8 cellular contexts compared by ENCODE assay signal in genomic region chr11:22626573-22627239, GRCh38. TPM values are rescaled to one million over a fixed set of nuclear protein-coding genes. Genes with fewer than 3 reads are reported as not detected.
DNase-seq lines count a peak whose midpoint lies in the region; ATAC-seq and TF ChIP-seq lines count a peak whose summit lies in the region.

No MANE protein-coding gene starts in this region.

- H3K27me3 ChIP-seq in SK-N-SH (ENCODE audit: insufficient read depth) (no peaks in the 10 kb centered on the region), PC-3 (ENCODE audit: low read length) (no peaks in the 10 kb centered on the region), gastrocnemius medialis (no peaks in the 10 kb centered on the region)

- no peak for TF ChIP-seq RAD21 in SK-N-SH (IDR thresholded peaks at IDR 0.05; ENCODE audit: low read length)

- no peaks in the 10 kb centered on the region; the same call in 1 of the 2 replicates for H4K20me1 ChIP-seq in SK-N-SH (ENCODE audit: insufficient read depth)
- no peaks in the 10 kb centered on the region for H4K20me1 ChIP-seq in PC-3 (ENCODE audit: low read length)

- BruUV-seq in PC-3 (replicated peaks; lab: Mats Ljungman, UMichigan), result no TSS peak

- TF ChIP-seq CTCF in SK-N-SH (IDR thresholded peaks at IDR 0.05) (no peak), PC-3 (conservative IDR thresholded peaks at IDR 0.05; ENCODE audit: low read depth, low read length) (no peak), foreskin fibroblast (IDR thresholded peaks at IDR 0.05; ENCODE audit: low read depth, low read length) (no peak), gastrocnemius medialis (IDR thresholded peaks at IDR 0.05 in 4 of 5, conservative IDR thresholded peaks at IDR 0.05 in 1 of 5) (no peak), lower leg skin (IDR thresholded peaks at IDR 0.05) (no peak)

- H3K4me2 ChIP-seq in SK-N-SH (0 out of 2 replicates have a peak overlapping the region, but pooled peaks have one; percentile 95), PC-3 (ENCODE audit: low read length) (0 out of 2 replicates have a peak overlapping the region, but pooled peaks have one; percentile 91)

- H3K36me3 ChIP-seq in SK-N-SH (replicated peaks in 1 of 2; ENCODE audit: control insufficient read depth in 1 of 2, insufficient read depth in 2 of 2, low read length in 1 of 2) (peaks cover 7 to 21% of the 10 kb centered on the region in 2 experiments), PC-3 (ENCODE audit: low read depth, low read length) (no peaks in the 10 kb centered on the region), gastrocnemius medialis (no peaks in the 10 kb centered on the region)

- in situ Hi-C loops in gastrocnemius medialis (cut with MboI; ENCODE audit: low sequenced_read_pairs in 4 of 4), result no loop called here
- in situ Hi-C loops in KBM-7 (cut with MboI; ENCODE audit: low pct_unique_long_range_greater_than_20kb, low sequenced_read_pairs), result no loop called here

- H3K9ac ChIP-seq in SK-N-SH, result no peak overlapping the region
- no peak overlapping the region for H3K9ac ChIP-seq in PC-3 (ENCODE audit: low read length)

- no peak for TF ChIP-seq POLR2A in gastrocnemius medialis (IDR thresholded peaks at IDR 0.05)
- no peak for TF ChIP-seq POLR2A in lower leg skin (IDR thresholded peaks at IDR 0.05)

- POLR2A ChIA-PET in SK-N-SH (lab: Yijun Ruan, JAX), result interaction anchor here (1.2 kb wide), 1 partner anchor 8 kb away, joined by 3 read pairs; no protein-coding TSS in a partner anchor
- POLR2A ChIA-PET in PC-3 (lab: Charles Lee; ENCODE audit: unreplicated experiment), result no interaction called here

- H3K27ac ChIP-seq in SK-N-SH (ENCODE audit: low read depth in 2 of 2, low read length in 1 of 2) (peak overlapping the region in 1 of 2 experiments; percentile 96; a peak in 2 of 4 replicates), PC-3 (ENCODE audit: low read length) (no peak overlapping the region), gastrocnemius medialis (peak overlapping the region in 3 of 4 donors; percentile 80 to 87 (median 85))

- H2AFZ ChIP-seq in SK-N-SH (ENCODE audit: low read depth), result peak overlapping the region; percentile 99
- H2AFZ ChIP-seq in PC-3 (ENCODE audit: low read length), result 0 out of 2 replicates have a peak overlapping the region, but pooled peaks have one; percentile 91

- H3K79me2 ChIP-seq in SK-N-SH (ENCODE audit: insufficient read depth), result peaks cover 23% of the 10 kb centered on the region
- H3K79me2 ChIP-seq in PC-3 (ENCODE audit: low read length), result peaks cover 11% of the 10 kb centered on the region; the same call in 1 of the 2 replicates

- ATAC-seq in SK-N-SH treated with all-trans-retinoic acid at 6 μM for 48 hours (no peak), PC-3 (no peak), gastrocnemius medialis (no peak), GM19463 (IDR thresholded peaks at IDR 0.05; ENCODE audit: unreplicated experiment) (no peak)

- H3K4me3 ChIP-seq in SK-N-SH (ENCODE audit: low read depth in 2 of 2, low read length in 1 of 2) (peak overlapping the region; percentile 90 to 94; a peak in 3 of 4 replicates), PC-3 (ENCODE audit: low read length) (0 out of 2 replicates have a peak overlapping the region, but pooled peaks have one; percentile 85), foreskin fibroblast (ENCODE audit: low read depth in 1 of 2, low read length in 2 of 2) (peak overlapping the region; percentile 80 to 87), gastrocnemius medialis (peak overlapping the region in 2 of 4 donors; percentile 95 to 98), lower leg skin (ENCODE audit: low read depth, poor library complexity, severe bottlenecking) (no peak overlapping the region)

- DNase-seq in SK-N-SH, result no peak
- no peak for DNase-seq in PC-3
- no peak for DNase-seq in foreskin fibroblast
- DNase-seq in gastrocnemius medialis, result no peak
- no peak for DNase-seq in lower leg skin (ENCODE audit: low spot score in 2 of 2)
- no peak for DNase-seq in KBM-7

- CTCF ChIA-PET in SK-N-SH (lab: Yijun Ruan, JAX), result interaction anchor here (1.0 to 2.0 kb wide), 4 partner anchors 8 to 86 kb away, joined by 3 to 11 read pairs (median 3); partner anchors contain the start of gene GAS2
- CTCF ChIA-PET in PC-3 (lab: Charles Lee), result no interaction called here

- H3F3A ChIP-seq in SK-N-SH (replicated peaks; ENCODE audit: insufficient read depth) (peaks cover 8% of the 10 kb centered on the region), PC-3 (ENCODE audit: low read length, unreplicated experiment) (no peaks in the 10 kb centered on the region)

- 95% methylated on average over 14 of the region's 14 CpGs for WGBS in SK-N-SH (ENCODE audit: low lambda C conversion rate)
- WGBS in lower leg skin, 2 donors, result 94 to 95% methylated on average over 14 of the region's 14 CpGs

- TF ChIP-seq EP300 in SK-N-SH (IDR thresholded peaks at IDR 0.05; ENCODE audit: borderline replicate concordance in 1 of 2, low read depth in 1 of 2, low read length in 1 of 2), result no peak

- H3K4me1 ChIP-seq in SK-N-SH (ENCODE audit: control insufficient read depth in 1 of 2, insufficient read depth in 2 of 2, low read depth in 1 of 2, low read length in 1 of 2), result peaks cover 8 to 11% of the 10 kb centered on the region in 2 experiments; a peak in 3 of 4 replicates
- H3K4me1 ChIP-seq in PC-3 (ENCODE audit: insufficient read depth, low read length), result peaks cover 3% of the 10 kb centered on the region; the same call in 1 of the 2 replicates
- H3K4me1 ChIP-seq in gastrocnemius medialis, result peaks cover 12 to 13% of the 10 kb centered on the region in 2 donors

- H3K9me2 ChIP-seq in SK-N-SH (no peaks in the 10 kb centered on the region; the same call in 1 of the 2 replicates), PC-3 (replicated peaks; ENCODE audit: low read length) (no peaks in the 10 kb centered on the region)

- H3K9me3 ChIP-seq in SK-N-SH (no peaks in the 10 kb centered on the region), PC-3 (ENCODE audit: low read length) (no peaks in the 10 kb centered on the region), gastrocnemius medialis (no peaks in the 10 kb centered on the region)

- intact Hi-C loops in PC-3 (cut with micrococcal nuclease), result no loop called here
- intact Hi-C loops in gastrocnemius medialis (cut with DNase I; ENCODE audit: low total_unique reads), result loop anchor here (5.0 to 10.0 kb wide), 3 partner anchors 41 to 432 kb away; partner anchors contain the start of genes ANO5, GAS2 and SVIP
- intact Hi-C loops in lower leg skin (cut with DNase I; ENCODE audit: low total_unique reads), result no loop called here

TF ChIP-seq in SK-N-SH, 30 proteins besides CTCF, POLR2A, EP300 and RAD21 (continues in another document):
- TF ChIP-seq USF1 (IDR thresholded peaks at IDR 0.05; ENCODE audit: borderline replicate concordance, low read depth), result no peak
- TF ChIP-seq FOXM1 (IDR thresholded peaks at IDR 0.05; ENCODE audit: low read depth), result no peak
- no peak for TF ChIP-seq FOXJ3 (CRISPR knock-in tag; IDR thresholded peaks at IDR 0.05)
- TF ChIP-seq ELF1 (IDR thresholded peaks at IDR 0.05), result no peak
- no peak for TF ChIP-seq PBX3 (IDR thresholded peaks at IDR 0.05)

TF ChIP-seq in SK-N-SH treated with all-trans-retinoic acid at 6 μM for 48 hours, 23 proteins besides CTCF, POLR2A, EP300 and RAD21 (continues in another document):
- TF ChIP-seq TSHZ2 (CRISPR knock-in tag; IDR thresholded peaks at IDR 0.05), result no peak
- TF ChIP-seq ZNF70 (CRISPR knock-in tag; IDR thresholded peaks at IDR 0.05), result no peak
- TF ChIP-seq CSRNP3 (CRISPR knock-in tag; IDR thresholded peaks at IDR 0.05), result no peak

RNA-seq across cellular contexts. Expression of gene FANCF, which starts 1.1 kb away (rescaled TPM):
- polyA plus RNA-seq in SK-N-SH (2012; rRNA removed), result 4.3 and 4.9 TPM in 2 replicates
- 5.3 TPM in 2 replicates for polyA plus RNA-seq in SK-N-SH (2012; cell fraction: cytosol; rRNA removed)
- polyA plus RNA-seq in SK-N-SH (2012; cell fraction: nucleus; rRNA removed), result 2.3 and 2.6 TPM in 2 replicates
- total RNA-seq in PC-3 (2014; rRNA removed), result 5.0 TPM in 2 replicates
- total RNA-seq in gastrocnemius medialis, result 1 to 10 TPM in 3 of 4 donors, under 1 TPM in 1; 0.73 to 2.9 (median 2.1) TPM
- 10 to 100 TPM in 1 of 4 donors, 1 to 10 TPM in 3; 6.6 to 12.6 (median 8.6) TPM for total RNA-seq in lower leg skin

RNA-seq across cellular contexts. Expression of gene GAS2, which starts 39.7 kb away (rescaled TPM):
- 0.68 and 0.72 TPM in 2 replicates for polyA plus RNA-seq in SK-N-SH (2012; rRNA removed)
- polyA plus RNA-seq in SK-N-SH (2012; cell fraction: cytosol; rRNA removed), result 0.68 and 0.76 TPM in 2 replicates
- 0.58 and 0.81 TPM in 2 replicates for polyA plus RNA-seq in SK-N-SH (2012; cell fraction: nucleus; rRNA removed)
- total RNA-seq in PC-3 (2014; rRNA removed) (not detected in 2 replicates), gastrocnemius medialis (1 to 10 TPM; 1.1 to 2.9 (median 2.6) TPM), lower leg skin (1 to 10 TPM in 2 of 4 donors, under 1 TPM in 2; 0.54 to 2.1 (median 1.2) TPM)
